33 cellular contexts compared by ENCODE assay signal in genomic region chr9:76528642-76529190, GRCh38.
"Had no signal": no experiment of that assay in that cellular context is flagged by ENCODE, and none has a peak within 500 bp of the region (broad histone marks: within the 10 kb centered on the region; RNA-seq: fewer than 3 reads in every experiment).

No MANE protein-coding gene starts in this region.

- H3K4me3 ChIP-seq: adrenal gland, body of pancreas, breast epithelium, K562 had no signal

- ATAC-seq: activated naive CD4-positive, alpha-beta T cell treated with anti-CD3 and anti-CD28 coated beads, Interleukin-2, amount 50 U/mL, for 72 hours; activated T-cell treated with anti-CD3 and anti-CD28 coated beads, Interleukin-2, amount 50 U/mL, for 4 hours; body of pancreas; K562; PC-3 had no signal

- DNase-seq: activated B cell treated with CpG ODN at 0.5 μM for 24 hours; activated CD4-positive, alpha-beta memory T cell treated with anti-CD3 and anti-CD28 coated beads for 36 hours; activated CD4-positive, alpha-beta T cell treated with anti-CD3 and anti-CD28 coated beads for 4 hours; activated CD4-positive, alpha-beta T cell treated with anti-CD3 and anti-CD28 coated beads, Interleukin-2, amount 50 U/mL, for 1 hour; activated CD4-positive, CD25-positive, alpha-beta regulatory T cell treated with anti-CD3 and anti-CD28 coated beads, Interleukin-2, amount 50 U/mL, for 72 hours; activated CD8-positive, alpha-beta memory T cell treated with anti-CD3 and anti-CD28 coated beads, Interleukin-2, amount 50 U/mL, for 4 hours; activated gamma-delta T cell treated with Interleukin-2 at 50 U/mL for 16 hours; activated naive CD4-positive, alpha-beta T cell treated with anti-CD3 and anti-CD28 coated beads for 36 hours; activated T-cell treated with anti-CD3 and anti-CD28 coated beads for 4 hours; activated T-cell treated with anti-CD3 and anti-CD28 coated beads, Interleukin-2, amount 50 U/mL, for 4 hours; adrenal gland; body of pancreas; IMR-90; NCI-H1105 treated with DMSO at 0.1 percent for 48 hours; NCI-H1436 treated with DMSO at 0.1 percent for 48 hours; NCI-H187; NCI-H2081 treated with DMSO at 0.1 percent for 48 hours; NCI-H345; NCI-H69; NCI-H82; NK-92 treated with Interleukin-12 subunit alpha and Interleukin-12 subunit beta, amount 100 ng/mL, for 24 hours; PC-3; SIG-M5; SW 1271; T-helper 1 cell; T-helper 2 cell; T-helper 9 cell had no signal

- FAIRE-seq: astrocyte, K562, RCC 7860 had no signal

- H3K27me3 ChIP-seq: adrenal gland, body of pancreas, breast epithelium had no signal

- H3K27ac ChIP-seq: adrenal gland, body of pancreas, breast epithelium, VCaP had no signal

- H3K9me3 ChIP-seq: adrenal gland, body of pancreas, breast epithelium had no signal

- H3K4me1 ChIP-seq: adrenal gland, breast epithelium had no signal

- H3K36me3 ChIP-seq: adrenal gland, breast epithelium had no signal
